In genomic region chr12:43349863-43350262, GRCh38 we compare ENCODE assay signal across 11 cellular contexts.
DNase-seq lines count a peak whose midpoint lies in the region; TF ChIP-seq lines count a peak whose summit lies in the region.
"Had no signal": no experiment of that assay in that cellular context is flagged by ENCODE, and none has a peak within 500 bp of the region (broad histone marks: within the 10 kb centered on the region; RNA-seq: fewer than 3 reads in every experiment).

No MANE protein-coding gene starts in this region.

- H3K27me3 ChIP-seq in MG63 = no peaks in the 10 kb centered on the region

- peak; percentile 54 for TF ChIP-seq RAD21 in Ishikawa (IDR thresholded peaks at IDR 0.05; ENCODE audit: low read depth)

- peaks cover 6% of the 10 kb centered on the region for H3K9me3 ChIP-seq in MG63

- TF ChIP-seq EP300 in Ishikawa (IDR thresholded peaks at IDR 0.05; ENCODE audit: borderline replicate concordance) = no peak

- H3K36me3 ChIP-seq in MG63 = no peaks in the 10 kb centered on the region

- DNase-seq in AML-193 (lab: John Stamatoyannopoulos, UW) (peak; percentile 20), amniotic epithelial cell (ENCODE audit: low read depth) (peak; percentile 29), inferior parietal cortex (ENCODE audit: extremely low spot score) (peak; percentile 27), HuH-7.5 (ENCODE audit: low spot score) (no peak), MG63 (no peak), foreskin melanocyte (no peak), NCI-H2081 treated with DMSO at 0.1 percent for 48 hours (lab: John Stamatoyannopoulos, UW) (no peak)
- DNase-seq: activated T-cell treated with anti-CD3 and anti-CD28 coated beads for 4 hours; central memory CD4-positive, alpha-beta T cell; midbrain had no signal

- no peak overlapping the region for H3K4me3 ChIP-seq in MG63

TF ChIP-seq in Ishikawa, 13 proteins besides CTCF, POLR2A, EP300 and RAD21:
- TF ChIP-seq ZBTB7A (IDR thresholded peaks at IDR 0.05; ENCODE audit: low read depth) = no peak

Comparison
In these comparisons a context has a peak if more than half of its experiments do, and no peak if none do; other contexts are left out.
1. DNase-seq: peak in AML-193 (2 of 2), amniotic epithelial cell (single experiment) and inferior parietal cortex (single experiment); none in HuH-7.5 (single experiment), MG63 (single experiment), foreskin melanocyte (single experiment) and NCI-H2081 treated with DMSO at 0.1 percent for 48 hours (single experiment).